In genomic region chrX:78019586-78020483, GRCh38 we compare ENCODE assay signal across 1 cellular context.
TF ChIP-seq lines count a peak whose summit lies in the region.

No MANE protein-coding gene starts in this region.

TF ChIP-seq in K562, 482 proteins besides CTCF, POLR2A, EP300 and RAD21 (continued from another document):
- TF ChIP-seq REST (CRISPR knock-in tag; IDR thresholded peaks at IDR 0.05; ENCODE audit: low read depth), result no peak
